ENCODE assay signal across 10 cellular contexts in the genomic region with DNA sequence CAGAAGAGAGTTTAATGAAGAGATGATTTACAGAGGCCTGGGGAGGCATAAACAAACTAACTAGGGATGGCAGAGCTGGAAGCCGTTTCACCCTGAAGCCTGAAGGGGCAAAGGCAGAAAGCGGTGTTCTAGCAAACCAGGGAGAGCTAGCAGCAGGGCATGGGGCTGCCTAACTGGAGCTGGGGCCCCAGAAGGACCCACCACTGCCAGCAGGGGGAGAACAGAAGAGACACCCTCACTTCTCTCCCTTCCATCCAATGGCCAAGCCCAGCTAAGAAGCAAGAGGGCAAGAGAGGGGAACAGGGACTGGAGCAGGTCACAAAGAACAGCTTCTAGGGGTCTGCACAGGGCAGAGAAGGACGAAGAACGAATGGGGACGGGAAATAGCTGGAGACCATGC.
DNase-seq lines count a peak whose midpoint lies in the region; ATAC-seq and TF ChIP-seq lines count a peak whose summit lies in the region.
"Had no signal": no experiment of that assay in that cellular context is flagged by ENCODE, and none has a peak within 500 bp of the region (broad histone marks: within the 10 kb centered on the region; RNA-seq: fewer than 3 reads in every experiment).

No MANE protein-coding gene starts in this region.

- POLR2A ChIA-PET in activated CD8-positive, alpha-beta T cell treated with anti-CD3 and anti-CD28 coated beads, Interleukin-2, amount 10 ng/mL, durations not matched to agents 7 days and 5 days (lab: Charles Lee), result no interaction called here

- H3K27ac Mint-ChIP-seq in activated CD8-positive, alpha-beta T cell treated with anti-CD3 and anti-CD28 coated beads, Interleukin-2, amount 10 ng/mL, durations not matched to agents 7 days and 5 days, result no peak overlapping the region
- peak overlapping the region; percentile 30 for H3K27ac Mint-ChIP-seq in mesothelial cell of epicardium

- ATAC-seq in activated CD8-positive, alpha-beta T cell treated with anti-CD3 and anti-CD28 coated beads, Interleukin-2, amount 10 ng/mL, durations not matched to agents 7 days and 5 days, result no peak

- 91% methylated on average over 5 of the region's 5 CpGs for WGBS in suprapubic skin

- H3K9me3 Mint-ChIP-seq in activated CD8-positive, alpha-beta T cell treated with anti-CD3 and anti-CD28 coated beads, Interleukin-2, amount 10 ng/mL, durations not matched to agents 7 days and 5 days (ENCODE audit: insufficient read depth), result no peaks in the 10 kb centered on the region
- no peaks in the 10 kb centered on the region for H3K9me3 Mint-ChIP-seq in mesothelial cell of epicardium
- H3K9me3 Mint-ChIP-seq: immature natural killer cell had no signal

- H3K36me3 Mint-ChIP-seq in activated CD8-positive, alpha-beta T cell treated with anti-CD3 and anti-CD28 coated beads, Interleukin-2, amount 10 ng/mL, durations not matched to agents 7 days and 5 days (ENCODE audit: low read depth), result no peaks in the 10 kb centered on the region
- H3K36me3 Mint-ChIP-seq in mesothelial cell of epicardium, result no peaks in the 10 kb centered on the region
- H3K36me3 Mint-ChIP-seq: immature natural killer cell had no signal

- peaks cover 8% of the 10 kb centered on the region for H3K27me3 Mint-ChIP-seq in activated CD8-positive, alpha-beta T cell treated with anti-CD3 and anti-CD28 coated beads, Interleukin-2, amount 10 ng/mL, durations not matched to agents 7 days and 5 days (ENCODE audit: low read depth)
- peaks cover 30% of the 10 kb centered on the region for H3K27me3 Mint-ChIP-seq in mesothelial cell of epicardium (ENCODE audit: low read depth)

- H3K27ac ChIP-seq in suprapubic skin (no peak overlapping the region), uterus (no peak overlapping the region)

- H3K36me3 ChIP-seq in suprapubic skin, result no peaks in the 10 kb centered on the region
- H3K36me3 ChIP-seq in uterus, result no peaks in the 10 kb centered on the region

- DNase-seq in SIG-M5 treated with dmso at 0.1 percent for 504 hours (lab: John Stamatoyannopoulos, UW; ENCODE audit: unreplicated experiment) (peak; percentile 44), SIG-M5 (lab: John Stamatoyannopoulos, UW) (no peak), HFF-Myc (ENCODE audit: extremely low read depth, low read depth) (no peak), mesothelial cell of epicardium (ENCODE audit: low spot score in 2 of 2, unreplicated experiment in 2 of 2) (no peak), suprapubic skin (ENCODE audit: low spot score in 2 of 2) (no peak), NCI-H2196 (lab: John Stamatoyannopoulos, UW; ENCODE audit: unreplicated experiment) (no peak), uterus (no peak)
- DNase-seq in activated CD8-positive, alpha-beta T cell treated with anti-CD3 and anti-CD28 coated beads, Interleukin-2, amount 10 ng/mL, durations not matched to agents 7 days and 5 days, result peak; percentile 42
- DNase-seq: immature natural killer cell, NCI-H2081 treated with DMSO at 0.1 percent for 48 hours had no signal

- no peak for TF ChIP-seq POLR2A in suprapubic skin (IDR thresholded peaks at IDR 0.05)
- no peak for TF ChIP-seq POLR2A in uterus (IDR thresholded peaks at IDR 0.05)

- TF ChIP-seq CTCF in HFF-Myc (IDR thresholded peaks at IDR 0.05; ENCODE audit: low read depth, low read length, missing control alignments) (peak; percentile 38), mesothelial cell of epicardium (IDR thresholded peaks at IDR 0.05; ENCODE audit: unreplicated experiment) (no peak), suprapubic skin (IDR thresholded peaks at IDR 0.05) (no peak), uterus (IDR thresholded peaks at IDR 0.05) (no peak)

- no peaks in the 10 kb centered on the region for H3K9me3 ChIP-seq in suprapubic skin
- no peaks in the 10 kb centered on the region for H3K9me3 ChIP-seq in uterus

- H3K27me3 ChIP-seq in suprapubic skin (no peaks in the 10 kb centered on the region), uterus (no peaks in the 10 kb centered on the region)

- TF ChIP-seq EP300 in suprapubic skin (IDR thresholded peaks at IDR 0.05), result no peak

- no peak overlapping the region for H3K4me3 Mint-ChIP-seq in activated CD8-positive, alpha-beta T cell treated with anti-CD3 and anti-CD28 coated beads, Interleukin-2, amount 10 ng/mL, durations not matched to agents 7 days and 5 days
- no peak overlapping the region for H3K4me3 Mint-ChIP-seq in mesothelial cell of epicardium

- H3K4me1 ChIP-seq in suprapubic skin, result peaks cover 45% of the 10 kb centered on the region
- H3K4me1 ChIP-seq in uterus, result peaks cover 0 to 5% of the 10 kb centered on the region in 2 donors

- H3K4me3 ChIP-seq in HFF-Myc (replicated peaks; ENCODE audit: low read depth, low read length) (no peak overlapping the region), suprapubic skin (no peak overlapping the region), uterus (no peak overlapping the region)

- intact Hi-C loops in uterus (cut with DNase I; ENCODE audit: low total_unique reads), result loop anchor here (5.0 to 10.0 kb wide), 4 partner anchors 265 to 597 kb away; partner anchors contain the start of gene SLC7A1

- H3K4me1 Mint-ChIP-seq in activated CD8-positive, alpha-beta T cell treated with anti-CD3 and anti-CD28 coated beads, Interleukin-2, amount 10 ng/mL, durations not matched to agents 7 days and 5 days (ENCODE audit: low read depth), result peaks cover 23% of the 10 kb centered on the region
- peaks cover 45% of the 10 kb centered on the region for H3K4me1 Mint-ChIP-seq in mesothelial cell of epicardium

- CTCF ChIA-PET in activated CD8-positive, alpha-beta T cell treated with anti-CD3 and anti-CD28 coated beads, Interleukin-2, amount 10 ng/mL, durations not matched to agents 7 days and 5 days (lab: Charles Lee), result interaction anchor here (1.0 to 9.9 kb wide), 22 partner anchors 8 to 603 kb away, joined by 3 to 271 read pairs (median 8); partner anchors contain the start of gene UBL3

Comparison
In these comparisons a context has a peak if more than half of its experiments do, and no peak if none do; other contexts are left out.
1. DNase-seq: peak in SIG-M5 treated with dmso at 0.1 percent for 504 hours (single experiment) and activated CD8-positive, alpha-beta T cell treated with anti-CD3 and anti-CD28 coated beads, Interleukin-2, amount 10 ng/mL, durations not matched to agents 7 days and 5 days (single experiment); none in SIG-M5 (single experiment), HFF-Myc (single experiment), mesothelial cell of epicardium (0 of 2), suprapubic skin (0 of 2), NCI-H2196 (single experiment) and uterus (0 of 2).